7 cellular contexts compared by ENCODE assay signal in genomic region chr18:48834421-48835011, GRCh38.
A peak's percentile ranks its signal among the peaks of the same experiment; 100 is the strongest.
DNase-seq lines count a peak whose midpoint lies in the region; ATAC-seq and FAIRE-seq lines count a peak whose summit lies in the region.

No MANE protein-coding gene starts in this region.

- no peaks in the 10 kb centered on the region for H3K9me3 ChIP-seq in small intestine (ENCODE audit: control insufficient read depth, low read depth)

- ATAC-seq in GM18909 (IDR thresholded peaks at IDR 0.05; ENCODE audit: poor library complexity, unreplicated experiment) (peak; percentile 64), HG03103 (IDR thresholded peaks at IDR 0.05; ENCODE audit: low read depth, unreplicated experiment) (peak; percentile 48), Right ventricle myocardium superior (ENCODE audit: poor library complexity) (peak; percentile 60)

- H3K4me1 ChIP-seq in small intestine (ENCODE audit: control insufficient read depth in 2 of 2, insufficient read depth in 1 of 2, low read depth in 1 of 2, low read length in 1 of 2), result peaks cover 2 to 11% of the 10 kb centered on the region in 2 donors

- H3K27me3 ChIP-seq in small intestine (ENCODE audit: control insufficient read depth in 2 of 2, insufficient read depth in 2 of 2, low read length in 2 of 2), result no peaks in the 10 kb centered on the region

- H3K4me3 ChIP-seq in small intestine (ENCODE audit: low read depth in 1 of 2, low read length in 2 of 2), result no peak overlapping the region

- 52 to 79% (median 73%) methylated on average over 18 of the region's 18 CpGs for WGBS in small intestine, 3 donors

- peak; percentile 85 for DNase-seq in SK-MEL-5 (ENCODE audit: low read depth, low spot score)
- DNase-seq in activated naive CD4-positive, alpha-beta T cell treated with Interleukin-2 at 50 U/mL for 16 hours, result peak; percentile 79
- peak; percentile 79 for DNase-seq in Right ventricle myocardium superior
- DNase-seq in small intestine, result peak; percentile 33
- no peak for DNase-seq in NCI-H524 treated with DMSO at 0.1 percent for 48 hours (lab: John Stamatoyannopoulos, UW)

- in situ Hi-C loops in SK-MEL-5 (cut with HindIII; ENCODE audit: low pct_unique_long_range_greater_than_20kb, low sequenced_read_pairs), result no loop called here

- H3K27ac ChIP-seq in small intestine (ENCODE audit: low read depth in 1 of 2, low read length in 1 of 2), result peak overlapping the region in 1 of 2 donors; percentile 46

- intact Hi-C loops in Right ventricle myocardium superior (cut with DNase I), result loop anchor here (10.0 kb wide), 1 partner anchor 110 kb away; no protein-coding TSS in a partner anchor

- FAIRE-seq in small intestine (lab: Jason Lieb, UNC), result no peak

- H3K36me3 ChIP-seq in small intestine (ENCODE audit: control insufficient read depth in 2 of 2, insufficient read depth in 2 of 2, low read length in 2 of 2), result no peaks in the 10 kb centered on the region
